Comparison of ENCODE assay signal across 1 cellular context in genomic region chr1:168626326-168626725, GRCh38.
TF ChIP-seq lines count a peak whose summit lies in the region.

No MANE protein-coding gene starts in this region.

TF ChIP-seq in HepG2, 621 proteins besides CTCF, POLR2A, EP300 and RAD21 (continued from another document):
- TF ChIP-seq ZNF770 (CRISPR knock-in tag; IDR thresholded peaks at IDR 0.05) (no peak), MAX (IDR thresholded peaks at IDR 0.05) (no peak)
TF ChIP-seq in HepG2: peak in this region for 0.
